ENCODE assay signal across 8 cellular contexts in the genomic region with DNA sequence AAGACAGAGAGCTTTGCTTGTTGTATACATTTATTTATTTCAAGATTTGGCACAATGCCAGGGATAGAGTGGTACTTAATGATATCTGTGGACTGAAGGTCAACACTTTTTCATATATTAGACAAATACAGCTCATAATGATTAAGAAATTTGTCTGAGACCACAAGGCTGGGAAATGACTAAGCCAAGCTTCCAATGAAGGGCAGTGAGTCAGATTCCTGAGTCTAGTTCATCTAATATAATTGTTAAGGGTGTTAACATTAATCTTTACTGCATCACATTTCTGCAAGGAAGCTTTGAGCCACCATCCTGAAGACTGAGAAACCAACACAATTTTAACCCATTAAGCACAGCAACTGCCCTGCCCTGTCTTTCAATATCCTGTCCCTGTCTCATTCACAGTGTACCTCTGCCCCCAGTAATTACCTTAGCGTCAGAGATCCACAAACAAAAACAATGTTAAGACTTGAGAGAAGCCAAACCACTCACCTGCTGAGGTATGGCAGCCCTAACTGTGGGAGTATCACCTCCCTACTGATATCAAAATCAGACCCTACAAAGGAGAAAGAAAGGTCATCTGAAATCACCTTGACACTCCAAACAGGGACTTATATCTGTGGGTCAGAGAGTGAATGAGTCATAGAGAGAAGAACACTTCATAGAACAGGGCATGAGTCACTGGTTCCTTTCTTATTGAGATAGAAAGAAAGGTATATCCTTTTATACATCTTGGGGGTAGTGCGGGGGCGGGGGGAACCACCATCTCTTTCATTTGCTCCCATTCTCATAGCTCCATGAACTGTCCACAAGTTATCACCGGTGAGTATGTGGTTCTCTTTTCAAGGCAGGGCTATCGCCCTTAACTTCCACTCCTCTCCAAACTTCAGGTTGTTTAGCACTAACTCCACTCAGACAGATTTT.
DNase-seq lines count a peak whose midpoint lies in the region; ATAC-seq, FAIRE-seq and TF ChIP-seq lines count a peak whose summit lies in the region.

No MANE protein-coding gene starts in this region.

- no peaks in the 10 kb centered on the region for H3K9me3 ChIP-seq in HepG2 (ENCODE audit: low read length)

- peaks cover 69% of the 10 kb centered on the region for H3K4me1 Mint-ChIP-seq in Calu3 (ENCODE audit: low read depth, unreplicated experiment)

- TF ChIP-seq POLR2A in HepG2 (IDR thresholded peaks at IDR 0.05; ENCODE audit: insufficient read depth in 1 of 2, low read depth in 2 of 2, low read length in 2 of 2) = no peak

- H3K27ac Mint-ChIP-seq in Calu3 (ENCODE audit: unreplicated experiment) = peak overlapping the region; percentile 82

- no peak overlapping the region for H3K4me3 Mint-ChIP-seq in Calu3 (ENCODE audit: low read depth, unreplicated experiment)

- H3K4me2 ChIP-seq in HepG2 (ENCODE audit: low read depth, low read length) = no peak overlapping the region

- H4K20me1 ChIP-seq in HepG2 (ENCODE audit: insufficient read depth, low read length) = 0 out of 2 replicates have a peak, but pooled peaks cover 14% of the 10 kb centered on the region

- no peak overlapping the region for H2AFZ ChIP-seq in HepG2 (ENCODE audit: low read length)

- H3K36me3 ChIP-seq in HepG2 (replicated peaks in 1 of 2; ENCODE audit: control insufficient read depth in 1 of 2, insufficient read depth in 2 of 2, low read length in 2 of 2) = no peaks in the 10 kb centered on the region

- DNase-seq in Calu3 = peak; percentile 41
- DNase-seq in activated T-cell treated with anti-CD3 and anti-CD28 coated beads, Interleukin-2, amount 50 U/mL, for 48 hours = peak; percentile 61 to 66
- peak; percentile 47 for DNase-seq in HepG2 (ENCODE audit: low spot score)
- no peak for DNase-seq in cerebellum (ENCODE audit: low spot score)
- DNase-seq in NCI-H524 treated with DMSO at 0.1 percent for 48 hours (lab: John Stamatoyannopoulos, UW) = no peak
- DNase-seq in NCI-H2029 (lab: John Stamatoyannopoulos, UW) = no peak

- POLR2A ChIA-PET in HepG2 (lab: Yijun Ruan, JAX) = interaction anchor here (1.5 kb wide), 1 partner anchor 10 kb away, joined by 3 read pairs; no protein-coding TSS in a partner anchor

- H3K27ac ChIP-seq in HepG2 (ENCODE audit: extremely low read length, insufficient read depth, low read length) = peak overlapping the region; percentile 23

- no peak for TF ChIP-seq CTCF in Calu3 (IDR thresholded peaks at IDR 0.05; ENCODE audit: unreplicated experiment)
- TF ChIP-seq CTCF in HepG2 (CRISPR knock-in tag; IDR thresholded peaks at IDR 0.05) = no peak

- no peak overlapping the region for H3K4me3 ChIP-seq in HepG2 (replicated peaks in 1 of 3; ENCODE audit: insufficient read depth in 1 of 3, low read depth in 2 of 3, low read length in 3 of 3)

- peaks cover 56% of the 10 kb centered on the region for H3K4me1 ChIP-seq in HepG2 (ENCODE audit: insufficient read depth, low read length)

- H3K27me3 ChIP-seq in HepG2 (ENCODE audit: control insufficient read depth in 1 of 2, insufficient read depth in 2 of 2, low read length in 2 of 2) = no peaks in the 10 kb centered on the region

- no peak overlapping the region for H3K9ac ChIP-seq in HepG2 (ENCODE audit: insufficient read depth, low read depth, low read length)

- TF ChIP-seq EP300 in HepG2 (IDR thresholded peaks at IDR 0.05; ENCODE audit: low read depth in 2 of 2, low read length in 2 of 2) (no peak), HepG2 (CRISPR knock-in tag; IDR thresholded peaks at IDR 0.05; ENCODE audit: borderline replicate concordance) (no peak)

- in situ Hi-C loops in HepG2 (cut with HindIII; ENCODE audit: extremely low pct_ligation_motif_present, low pct_unique_long_range_greater_than_20kb) = no loop called here

- peaks cover 70% of the 10 kb centered on the region for H3K79me2 ChIP-seq in HepG2 (ENCODE audit: insufficient read depth, low read length)

- 82% methylated on average over 5 of the region's 5 CpGs for WGBS in HepG2 (ENCODE audit: low lambda C conversion rate)

- H3K36me3 Mint-ChIP-seq in Calu3 (ENCODE audit: insufficient read depth, unreplicated experiment) = peaks cover 5% of the 10 kb centered on the region

- BruUV-seq in Calu3 (replicated peaks; lab: Mats Ljungman, UMichigan) (TSS peak; percentile 25), HepG2 (replicated peaks; lab: Mats Ljungman, UMichigan) (no TSS peak)

- CTCF ChIA-PET in Calu3 (lab: Charles Lee) = interaction anchor here (0.6 to 1.6 kb wide), 9 partner anchors 9 to 173 kb away, joined by 3 to 11 read pairs (median 4); no protein-coding TSS in a partner anchor
- CTCF ChIA-PET in HepG2 (lab: Yijun Ruan, JAX; ENCODE audit: low intra/inter-chr PET ratio, low total read pairs) = no interaction called here

- intact Hi-C loops in Calu3 (cut with micrococcal nuclease; ENCODE audit: unreplicated experiment) = no loop called here
- intact Hi-C loops in HepG2 (cut with micrococcal nuclease; ENCODE audit: unreplicated experiment) = loop anchor here (5.0 kb wide), 2 partner anchors 173 to 177 kb away; no protein-coding TSS in a partner anchor

- H3K9me3 Mint-ChIP-seq in Calu3 (ENCODE audit: low read depth, unreplicated experiment) = no peaks in the 10 kb centered on the region

- no peak for TF ChIP-seq RAD21 in HepG2 (CRISPR knock-in tag; IDR thresholded peaks at IDR 0.05)

- no peak for FAIRE-seq in HepG2 (lab: Jason Lieb, UNC)

- ATAC-seq in GM19455 (IDR thresholded peaks at IDR 0.05; ENCODE audit: unreplicated experiment) = peak; percentile 95
- peak; percentile 98 for ATAC-seq in HG03378 (IDR thresholded peaks at IDR 0.05; ENCODE audit: unreplicated experiment)
- peak; percentile 53 for ATAC-seq in HepG2

- H3K27me3 Mint-ChIP-seq in Calu3 (ENCODE audit: unreplicated experiment) = no peaks in the 10 kb centered on the region

TF ChIP-seq in HepG2, 621 proteins besides CTCF, POLR2A, EP300 and RAD21:
- TF ChIP-seq ARNT2 (CRISPR knock-in tag; IDR thresholded peaks at IDR 0.05; ENCODE audit: low read depth) = no peak
- TF ChIP-seq, protein P1, sequence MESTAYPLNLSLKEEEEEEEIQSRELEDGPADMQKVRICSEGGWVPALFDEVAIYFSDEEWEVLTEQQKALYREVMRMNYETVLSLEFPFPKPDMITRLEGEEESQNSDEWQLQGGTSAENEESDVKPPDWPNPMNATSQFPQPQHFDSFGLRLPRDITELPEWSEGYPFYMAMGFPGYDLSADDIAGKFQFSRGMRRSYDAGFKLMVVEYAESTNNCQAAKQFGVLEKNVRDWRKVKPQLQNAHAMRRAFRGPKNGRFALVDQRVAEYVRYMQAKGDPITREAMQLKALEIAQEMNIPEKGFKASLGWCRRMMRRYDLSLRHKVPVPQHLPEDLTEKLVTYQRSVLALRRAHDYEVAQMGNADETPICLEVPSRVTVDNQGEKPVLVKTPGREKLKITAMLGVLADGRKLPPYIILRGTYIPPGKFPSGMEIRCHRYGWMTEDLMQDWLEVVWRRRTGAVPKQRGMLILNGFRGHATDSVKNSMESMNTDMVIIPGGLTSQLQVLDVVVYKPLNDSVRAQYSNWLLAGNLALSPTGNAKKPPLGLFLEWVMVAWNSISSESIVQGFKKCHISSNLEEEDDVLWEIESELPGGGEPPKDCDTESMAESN (CRISPR knock-in tag; conservative IDR thresholded peaks at IDR 0.05) = no peak
- no peak for TF ChIP-seq SSRP1 (CRISPR knock-in tag; IDR thresholded peaks at IDR 0.05)
- TF ChIP-seq, protein P2, sequence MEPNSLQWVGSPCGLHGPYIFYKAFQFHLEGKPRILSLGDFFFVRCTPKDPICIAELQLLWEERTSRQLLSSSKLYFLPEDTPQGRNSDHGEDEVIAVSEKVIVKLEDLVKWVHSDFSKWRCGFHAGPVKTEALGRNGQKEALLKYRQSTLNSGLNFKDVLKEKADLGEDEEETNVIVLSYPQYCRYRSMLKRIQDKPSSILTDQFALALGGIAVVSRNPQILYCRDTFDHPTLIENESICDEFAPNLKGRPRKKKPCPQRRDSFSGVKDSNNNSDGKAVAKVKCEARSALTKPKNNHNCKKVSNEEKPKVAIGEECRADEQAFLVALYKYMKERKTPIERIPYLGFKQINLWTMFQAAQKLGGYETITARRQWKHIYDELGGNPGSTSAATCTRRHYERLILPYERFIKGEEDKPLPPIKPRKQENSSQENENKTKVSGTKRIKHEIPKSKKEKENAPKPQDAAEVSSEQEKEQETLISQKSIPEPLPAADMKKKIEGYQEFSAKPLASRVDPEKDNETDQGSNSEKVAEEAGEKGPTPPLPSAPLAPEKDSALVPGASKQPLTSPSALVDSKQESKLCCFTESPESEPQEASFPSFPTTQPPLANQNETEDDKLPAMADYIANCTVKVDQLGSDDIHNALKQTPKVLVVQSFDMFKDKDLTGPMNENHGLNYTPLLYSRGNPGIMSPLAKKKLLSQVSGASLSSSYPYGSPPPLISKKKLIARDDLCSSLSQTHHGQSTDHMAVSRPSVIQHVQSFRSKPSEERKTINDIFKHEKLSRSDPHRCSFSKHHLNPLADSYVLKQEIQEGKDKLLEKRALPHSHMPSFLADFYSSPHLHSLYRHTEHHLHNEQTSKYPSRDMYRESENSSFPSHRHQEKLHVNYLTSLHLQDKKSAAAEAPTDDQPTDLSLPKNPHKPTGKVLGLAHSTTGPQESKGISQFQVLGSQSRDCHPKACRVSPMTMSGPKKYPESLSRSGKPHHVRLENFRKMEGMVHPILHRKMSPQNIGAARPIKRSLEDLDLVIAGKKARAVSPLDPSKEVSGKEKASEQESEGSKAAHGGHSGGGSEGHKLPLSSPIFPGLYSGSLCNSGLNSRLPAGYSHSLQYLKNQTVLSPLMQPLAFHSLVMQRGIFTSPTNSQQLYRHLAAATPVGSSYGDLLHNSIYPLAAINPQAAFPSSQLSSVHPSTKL (CRISPR knock-in tag; IDR thresholded peaks at IDR 0.05) = 0 out of 2 replicates have a peak, but pooled peaks have one; percentile 11
- TF ChIP-seq NR2F1 (CRISPR knock-in tag; IDR thresholded peaks at IDR 0.05) = 0 out of 4 replicates have a peak, but pooled peaks of 1 of the 2 experiments have one; percentile 33
- TF ChIP-seq FOSL2 (CRISPR knock-in tag; IDR thresholded peaks at IDR 0.05) = peak; percentile 68; the same call in 1 of the 2 replicates
- peak; percentile 42 for TF ChIP-seq CREB1 (IDR thresholded peaks at IDR 0.05)
- TF ChIP-seq CREB1 (CRISPR knock-in tag; IDR thresholded peaks at IDR 0.05) = no peak
- TF ChIP-seq ESRRA (CRISPR knock-in tag; IDR thresholded peaks at IDR 0.05; ENCODE audit: low read depth) = peak; percentile 70
- peak; percentile 81 for TF ChIP-seq LCORL (IDR thresholded peaks at IDR 0.05)
- TF ChIP-seq LCORL (CRISPR knock-in tag; IDR thresholded peaks at IDR 0.05) = no peak
- TF ChIP-seq, protein P3, sequence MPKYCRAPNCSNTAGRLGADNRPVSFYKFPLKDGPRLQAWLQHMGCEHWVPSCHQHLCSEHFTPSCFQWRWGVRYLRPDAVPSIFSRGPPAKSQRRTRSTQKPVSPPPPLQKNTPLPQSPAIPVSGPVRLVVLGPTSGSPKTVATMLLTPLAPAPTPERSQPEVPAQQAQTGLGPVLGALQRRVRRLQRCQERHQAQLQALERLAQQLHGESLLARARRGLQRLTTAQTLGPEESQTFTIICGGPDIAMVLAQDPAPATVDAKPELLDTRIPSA (CRISPR knock-in tag; IDR thresholded peaks at IDR 0.05; ENCODE audit: borderline replicate concordance) = no peak
- peak; percentile 77; the same call in 1 of the 2 replicates for TF ChIP-seq ZNF652 (CRISPR knock-in tag; IDR thresholded peaks at IDR 0.05; ENCODE audit: borderline replicate concordance, low read depth)

Comparison
In these comparisons a context has a peak if more than half of its experiments do, and no peak if none do; other contexts are left out.
1. DNase-seq: peak in Calu3 (single experiment), activated T-cell treated with anti-CD3 and anti-CD28 coated beads, Interleukin-2, amount 50 U/mL, for 48 hours (2 of 2) and HepG2 (single experiment); none in cerebellum (single experiment), NCI-H524 treated with DMSO at 0.1 percent for 48 hours (single experiment) and NCI-H2029 (single experiment).
2. Peak in every context shown above with its lines, with median percentiles within 50 percentile points of each other: ATAC-seq.